Comparison of ENCODE assay signal across 8 cellular contexts in the genomic region with DNA sequence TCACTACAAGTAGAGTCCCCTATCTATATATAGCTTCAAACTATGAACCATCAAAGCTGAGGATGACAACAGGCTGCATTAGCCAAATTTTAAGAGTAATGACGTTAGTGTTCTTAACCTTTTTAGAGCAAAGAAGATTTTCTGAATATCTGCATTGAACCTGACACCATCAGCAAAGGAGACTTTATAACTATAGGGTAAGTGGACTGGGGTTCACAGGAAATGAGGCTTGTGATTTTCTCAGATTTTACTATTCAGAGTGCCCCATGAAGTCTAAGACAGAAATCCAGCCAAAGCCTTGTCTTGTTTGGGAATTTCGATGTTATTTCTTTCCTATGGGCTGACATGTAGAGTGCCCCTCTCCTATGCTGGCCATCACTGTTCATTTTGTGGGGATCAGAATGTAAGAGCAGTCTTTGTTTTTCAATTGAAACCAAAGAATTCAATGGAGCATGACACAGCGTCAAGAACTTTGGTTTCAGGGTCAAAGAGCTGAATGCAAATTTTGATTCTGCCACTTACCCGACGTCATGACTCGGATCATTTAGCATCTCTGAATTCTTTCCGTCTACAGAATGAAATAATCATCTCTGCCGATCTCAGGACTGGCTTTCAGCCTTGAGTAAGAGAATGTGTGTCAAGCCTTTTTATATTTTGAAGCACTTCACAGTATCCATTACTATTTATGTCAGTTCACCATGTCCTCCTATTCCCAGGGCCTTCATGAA. TPM values are rescaled to one million over a fixed set of nuclear protein-coding genes. Genes with fewer than 3 reads are reported as not detected.
A peak's percentile ranks its signal among the peaks of the same experiment; 100 is the strongest.
DNase-seq lines count a peak whose midpoint lies in the region; ATAC-seq lines count a peak whose summit lies in the region.

No MANE protein-coding gene starts in this region.

- no peak overlapping the region for H3K4me3 ChIP-seq in muscle layer of colon (ENCODE audit: low read depth in 1 of 2, low read length in 2 of 2)

- peak overlapping the region; percentile 78 for H3K27ac Mint-ChIP-seq in T-helper 17 cell

- ATAC-seq in GM18498 (IDR thresholded peaks at IDR 0.05; ENCODE audit: unreplicated experiment): peak; percentile 84
- ATAC-seq in GM21717 (IDR thresholded peaks at IDR 0.05; ENCODE audit: unreplicated experiment): peak; percentile 67
- ATAC-seq in T-helper 17 cell: no peak
- ATAC-seq in HG03460 (IDR thresholded peaks at IDR 0.05; ENCODE audit: unreplicated experiment): no peak

- peaks cover 7% of the 10 kb centered on the region for H3K4me1 Mint-ChIP-seq in T-helper 17 cell

- H3K4me1 ChIP-seq in muscle layer of colon (ENCODE audit: insufficient read depth, low read length): peaks cover 21% of the 10 kb centered on the region

- H3K27me3 Mint-ChIP-seq in T-helper 17 cell: no peaks in the 10 kb centered on the region

- H3K36me3 Mint-ChIP-seq in T-helper 17 cell (ENCODE audit: low read depth): no peaks in the 10 kb centered on the region

- H3K27ac ChIP-seq in muscle layer of colon (ENCODE audit: low read depth, low read length): peak overlapping the region; percentile 58

- peaks cover 6% of the 10 kb centered on the region for H3K36me3 ChIP-seq in muscle layer of colon (ENCODE audit: insufficient read depth, low read length)

- H3K9ac ChIP-seq in muscle layer of colon (ENCODE audit: low read length): no peak overlapping the region

- H3K9me3 ChIP-seq in T-helper 17 cell (ENCODE audit: control insufficient read depth, low read length, poor library complexity, severe bottlenecking) (no peaks in the 10 kb centered on the region), muscle layer of colon (ENCODE audit: low read length) (no peaks in the 10 kb centered on the region)

- DNase-seq in T-helper 17 cell: no peak
- DNase-seq in effector CD8-positive, alpha-beta T cell (lab: John Stamatoyannopoulos, UW): no peak
- DNase-seq in ecto neural progenitor cell (ENCODE audit: low spot score): no peak
- no peak for DNase-seq in stimulated activated CD4-positive, alpha-beta T cell treated with anti-CD3 and anti-CD28 coated beads, Interleukin-2, amount 100 ng/mL, for 24 hours

- no peak overlapping the region for H3K4me3 Mint-ChIP-seq in T-helper 17 cell

- no peaks in the 10 kb centered on the region for H3K27me3 ChIP-seq in muscle layer of colon (ENCODE audit: control insufficient read depth in 1 of 2, insufficient read depth in 2 of 2, low read length in 2 of 2)

RNA-seq across cellular contexts. Expression of a gene that starts 52.7 kb away (rescaled TPM):
- 10 to 100 TPM; 34.1 to 37.6 TPM for total RNA-seq in T-helper 17 cell

RNA-seq across cellular contexts. Expression of a gene that starts 58.9 kb away (rescaled TPM):
- not detected for total RNA-seq in T-helper 17 cell

Comparison
In these comparisons a context has a peak if more than half of its experiments do, and no peak if none do; other contexts are left out.
1. ATAC-seq: peak in GM18498 (single experiment) and GM21717 (single experiment); none in T-helper 17 cell (single experiment) and HG03460 (single experiment).